Comparison of ENCODE assay signal across 23 cellular contexts in the genomic region with DNA sequence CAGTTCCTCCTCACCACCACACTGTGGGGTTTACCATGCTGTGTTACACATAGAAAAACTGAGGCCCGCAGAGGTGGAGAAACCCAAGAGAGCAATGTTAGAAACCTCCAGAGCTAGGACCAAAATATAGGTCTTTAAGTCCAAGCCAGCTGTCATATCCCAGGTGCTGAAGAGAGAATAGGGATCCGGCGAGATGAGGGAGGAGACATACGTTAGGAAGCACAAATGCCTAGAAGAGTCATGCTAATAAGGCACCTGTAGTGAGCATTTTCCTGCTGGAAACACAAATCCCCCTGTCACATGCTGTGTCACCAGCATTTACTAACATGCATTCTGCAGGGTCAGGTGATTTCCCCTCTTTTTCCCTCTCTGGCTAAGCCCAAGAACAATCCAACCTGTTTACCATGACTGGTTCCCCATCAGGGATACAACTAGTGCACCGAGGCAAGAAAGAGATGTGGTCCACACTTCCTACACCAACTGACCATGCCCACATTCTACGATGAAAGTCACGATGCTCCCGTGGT.
"Had no signal": no experiment of that assay in that cellular context is flagged by ENCODE, and none has a peak within 500 bp of the region (broad histone marks: within the 10 kb centered on the region; RNA-seq: fewer than 3 reads in every experiment).

No MANE protein-coding gene starts in this region.

- H3K4me3 ChIP-seq: esophagus muscularis mucosa, heart right ventricle, left ventricle myocardium inferior, upper lobe of right lung had no signal

- ATAC-seq: activated CD8-positive, alpha-beta memory T cell treated with anti-CD3 and anti-CD28 coated beads, Interleukin-2, amount 10 ng/mL, durations not matched to agents 7 days and 5 days; activated CD8-positive, alpha-beta T cell treated with anti-CD3 and anti-CD28 coated beads for 36 hours; activated naive CD8-positive, alpha-beta T cell treated with anti-CD3 and anti-CD28 coated beads, Interleukin-2, amount 50 U/mL, for 24 hours; heart right ventricle; natural killer cell; upper lobe of right lung had no signal

- H3K4me1 ChIP-seq: upper lobe of right lung had no signal

- DNase-seq: activated CD4-positive, alpha-beta T cell treated with anti-CD3 and anti-CD28 coated beads, Interleukin-2, amount 10 ng/mL, durations not matched to agents 7 days and 5 days; activated CD4-positive, CD25-positive, alpha-beta regulatory T cell treated with anti-CD3 and anti-CD28 coated beads, Interleukin-2, amount 50 U/mL, for 72 hours; activated CD8-positive, alpha-beta memory T cell treated with anti-CD3 and anti-CD28 coated beads, Interleukin-2, amount 10 ng/mL, durations not matched to agents 7 days and 5 days; activated CD8-positive, alpha-beta T cell treated with anti-CD3 and anti-CD28 coated beads for 36 hours; activated gamma-delta T cell; activated naive CD4-positive, alpha-beta T cell treated with anti-CD3 and anti-CD28 coated beads, Interleukin-2, amount 50 U/mL, for 16 hours; activated naive CD8-positive, alpha-beta T cell treated with anti-CD3 and anti-CD28 coated beads, Interleukin-2, amount 50 U/mL, for 24 hours; activated T-cell treated with anti-CD3 and anti-CD28 coated beads for 4 hours; anterior cingulate cortex; caudate nucleus; dermis blood vessel endothelial cell; effector memory CD4-positive, alpha-beta T cell; heart right ventricle; left ventricle myocardium inferior; midbrain; natural killer cell; retina; stimulated activated CD4-positive, alpha-beta T cell treated with anti-CD3 and anti-CD28 coated beads, Interleukin-4, amount 100 ng/mL, for 24 hours; stimulated activated naive CD4-positive, alpha-beta T cell treated with Interleukin-2 at 50 U/mL for 16 hours; T-helper 2 cell; upper lobe of right lung had no signal

- H3K36me3 ChIP-seq: esophagus muscularis mucosa, heart right ventricle, left ventricle myocardium inferior, upper lobe of right lung had no signal

- H3K27ac ChIP-seq: esophagus muscularis mucosa, heart right ventricle, left ventricle myocardium inferior, upper lobe of right lung, VCaP had no signal

- H3K9me3 ChIP-seq: esophagus muscularis mucosa, heart right ventricle, left ventricle myocardium inferior, upper lobe of right lung had no signal
